ENCODE assay signal across 18 cellular contexts in genomic region chr12:77247542-77247941, GRCh38.
DNase-seq lines count a peak whose midpoint lies in the region; ATAC-seq and TF ChIP-seq lines count a peak whose summit lies in the region.
"Had no signal": no experiment of that assay in that cellular context is flagged by ENCODE, and none has a peak within 500 bp of the region (broad histone marks: within the 10 kb centered on the region; RNA-seq: fewer than 3 reads in every experiment).

No MANE protein-coding gene starts in this region.

- peaks cover 4% of the 10 kb centered on the region; the same call in 1 of the 2 replicates for H3K4me1 Mint-ChIP-seq in WTC11
- no peaks in the 10 kb centered on the region for H3K4me1 Mint-ChIP-seq in neural progenitor cell
- H3K4me1 Mint-ChIP-seq: CD8-positive, alpha-beta memory T cell had no signal

- H3K9me3 ChIP-seq in neural progenitor cell (ENCODE audit: low read depth) = no peaks in the 10 kb centered on the region
- H3K9me3 ChIP-seq: BLaER1, HAP-1 had no signal

- intact Hi-C loops in Right ventricle myocardium inferior (cut with DNase I) = no loop called here
- intact Hi-C loops in cardiac septum (cut with DNase I) = no loop called here

- POLR2A ChIA-PET in WTC11 (lab: Charles Lee) = no interaction called here

- H3K4me3 ChIP-seq in fibroblast of mammary gland (ENCODE audit: control insufficient read depth, low read depth, low read length) = no peak overlapping the region
- H3K4me3 ChIP-seq in neural progenitor cell = no peak overlapping the region
- H3K4me3 ChIP-seq: BLaER1, HAP-1 had no signal

- H3K9ac ChIP-seq in neural progenitor cell = no peak overlapping the region
- H3K9ac ChIP-seq: BLaER1 had no signal

- ATAC-seq in Right ventricle myocardium inferior (peak; percentile 80), WTC11 (peak; percentile 39), HG02840 (IDR thresholded peaks at IDR 0.05; ENCODE audit: low FRiP score, unreplicated experiment) (no peak)

- peak overlapping the region; percentile 3 for H3K4me2 ChIP-seq in neural progenitor cell
- H3K4me2 ChIP-seq: BLaER1 had no signal

- no peak overlapping the region for H3K27ac ChIP-seq in neural progenitor cell
- H3K27ac ChIP-seq: BLaER1 had no signal

- H3K27me3 Mint-ChIP-seq in WTC11 (ENCODE audit: low read depth) (no peaks in the 10 kb centered on the region), neural progenitor cell (ENCODE audit: insufficient read depth, low read depth) (no peaks in the 10 kb centered on the region)

- no peaks in the 10 kb centered on the region for H3F3A ChIP-seq in neural progenitor cell (ENCODE audit: low read depth)

- H3K9me3 Mint-ChIP-seq in WTC11 = no peaks in the 10 kb centered on the region
- H3K9me3 Mint-ChIP-seq in neural progenitor cell = no peaks in the 10 kb centered on the region
- H3K9me3 Mint-ChIP-seq: HFFc6 had no signal

- H3K27ac Mint-ChIP-seq in WTC11 = no peak overlapping the region
- peak overlapping the region; percentile 72 for H3K27ac Mint-ChIP-seq in neural progenitor cell
- H3K27ac Mint-ChIP-seq: CD8-positive, alpha-beta memory T cell; HFFc6 had no signal

- H3K79me2 ChIP-seq in neural progenitor cell (ENCODE audit: low read depth) = no peaks in the 10 kb centered on the region

- H3K36me3 ChIP-seq in neural progenitor cell = no peaks in the 10 kb centered on the region
- H3K36me3 ChIP-seq: BLaER1, HAP-1 had no signal

- TF ChIP-seq CTCF in WTC11 (IDR thresholded peaks at IDR 0.05) (no peak), fibroblast of mammary gland (conservative IDR thresholded peaks at IDR 0.05; ENCODE audit: control insufficient read depth, insufficient read depth, low read depth, low read length) (no peak), neural progenitor cell (IDR thresholded peaks at IDR 0.05) (no peak)

- H2AFZ ChIP-seq in neural progenitor cell (replicated peaks) = peak overlapping the region; percentile 43

- CTCF ChIA-PET in WTC11 (lab: Charles Lee) = interaction anchor here (0.6 kb wide), 1 partner anchor 95 kb away, joined by 6 read pairs; no protein-coding TSS in a partner anchor

- H3K36me3 Mint-ChIP-seq in WTC11 (no peaks in the 10 kb centered on the region), neural progenitor cell (no peaks in the 10 kb centered on the region)
- H3K36me3 Mint-ChIP-seq: CD8-positive, alpha-beta memory T cell had no signal

- H3K4me1 ChIP-seq in neural progenitor cell = peaks cover 11% of the 10 kb centered on the region
- H3K4me1 ChIP-seq: BLaER1, HAP-1 had no signal

- H3K4me3 Mint-ChIP-seq in WTC11 (no peak overlapping the region), neural progenitor cell (no peak overlapping the region)
- H3K4me3 Mint-ChIP-seq: CD8-positive, alpha-beta memory T cell; HFFc6 had no signal

- H3K27me3 ChIP-seq in neural progenitor cell = no peaks in the 10 kb centered on the region
- H3K27me3 ChIP-seq: BLaER1 had no signal

- H4K20me1 ChIP-seq in neural progenitor cell (ENCODE audit: low read depth) = no peaks in the 10 kb centered on the region
- H4K20me1 ChIP-seq: BLaER1 had no signal

- DNase-seq in Right ventricle myocardium inferior (ENCODE audit: missing footprints) (no peak), cardiac septum (ENCODE audit: low spot score) (no peak), WTC11 (ENCODE audit: low spot score) (no peak), fibroblast of mammary gland (ENCODE audit: low read depth) (peak; percentile 11), neural progenitor cell (ENCODE audit: low spot score) (no peak), LoVo (ENCODE audit: low spot score) (no peak), NCI-H2107 treated with DMSO at 0.1 percent for 48 hours (lab: John Stamatoyannopoulos, UW; ENCODE audit: unreplicated experiment) (no peak)
- DNase-seq: 8988T; AML-193; CD8-positive, alpha-beta memory T cell; DMS53; GF-D8; GOT3; HFFc6; IMR-90 had no signal

TF ChIP-seq in WTC11, 78 proteins besides CTCF, POLR2A, EP300 and RAD21:
- TF ChIP-seq ZNF512 (CRISPR knock-in tag; IDR thresholded peaks at IDR 0.05; ENCODE audit: borderline replicate concordance) = no peak
- TF ChIP-seq ESRRA (CRISPR knock-in tag; IDR thresholded peaks at IDR 0.05; ENCODE audit: borderline replicate concordance) = no peak
- TF ChIP-seq OVOL2 (CRISPR knock-in tag; IDR thresholded peaks at IDR 0.05; ENCODE audit: borderline replicate concordance) = no peak
- no peak for TF ChIP-seq GTF2I (CRISPR knock-in tag; conservative IDR thresholded peaks at IDR 0.05)
- TF ChIP-seq ERG (CRISPR knock-in tag; IDR thresholded peaks at IDR 0.05) = no peak
- no peak for TF ChIP-seq ZNF281 (CRISPR knock-in tag; IDR thresholded peaks at IDR 0.05)
